Comparison of ENCODE assay signal across 8 cellular contexts in genomic region chr7:116180302-116180701, GRCh38. TPM values are rescaled to one million over a fixed set of nuclear protein-coding genes. Genes with fewer than 3 reads are reported as not detected.
DNase-seq lines count a peak whose midpoint lies in the region; ATAC-seq and TF ChIP-seq lines count a peak whose summit lies in the region.

No MANE protein-coding gene starts in this region.

- H3K27me3 ChIP-seq in SK-N-SH (ENCODE audit: insufficient read depth) = no peaks in the 10 kb centered on the region

- no peak for DNase-seq in activated naive CD8-positive, alpha-beta T cell treated with anti-CD3 and anti-CD28 coated beads, Interleukin-2, amount 10 ng/mL, durations not matched to agents 7 days and 5 days
- no peak for DNase-seq in activated naive CD8-positive, alpha-beta T cell treated with anti-CD3 and anti-CD28 coated beads for 36 hours
- DNase-seq in HT1080 (ENCODE audit: low read depth) (peak; percentile 44), SK-N-SH (peak; percentile 71), epithelial cell of proximal tubule (ENCODE audit: low read depth) (no peak), nephron progenitor cell (peak; percentile 12), cortex of kidney (lab: John Stamatoyannopoulos, UW) (no peak)

- CTCF ChIA-PET in SK-N-SH (lab: Yijun Ruan, JAX) = interaction anchor here (0.5 to 7.3 kb wide), 50 partner anchors 8 to 826 kb away, joined by 3 to 428 read pairs (median 4); partner anchors contain the start of gene TES

- H3K36me3 Mint-ChIP-seq in activated naive CD8-positive, alpha-beta T cell treated with anti-CD3 and anti-CD28 coated beads, Interleukin-2, amount 10 ng/mL, durations not matched to agents 7 days and 5 days = peaks cover 2% of the 10 kb centered on the region
- H3K36me3 Mint-ChIP-seq in activated naive CD8-positive, alpha-beta T cell treated with anti-CD3 and anti-CD28 coated beads for 36 hours = no peaks in the 10 kb centered on the region
- H3K36me3 Mint-ChIP-seq in nephron progenitor cell (ENCODE audit: low read depth) = peaks cover 15% of the 10 kb centered on the region

- H3K27me3 Mint-ChIP-seq in activated naive CD8-positive, alpha-beta T cell treated with anti-CD3 and anti-CD28 coated beads, Interleukin-2, amount 10 ng/mL, durations not matched to agents 7 days and 5 days = peaks cover 3% of the 10 kb centered on the region
- no peaks in the 10 kb centered on the region for H3K27me3 Mint-ChIP-seq in activated naive CD8-positive, alpha-beta T cell treated with anti-CD3 and anti-CD28 coated beads for 36 hours
- no peaks in the 10 kb centered on the region for H3K27me3 Mint-ChIP-seq in nephron progenitor cell (ENCODE audit: low read depth, poor library complexity)

- H3K9me2 ChIP-seq in SK-N-SH = no peaks in the 10 kb centered on the region

- H3K27ac Mint-ChIP-seq in activated naive CD8-positive, alpha-beta T cell treated with anti-CD3 and anti-CD28 coated beads, Interleukin-2, amount 10 ng/mL, durations not matched to agents 7 days and 5 days = no peak overlapping the region
- no peak overlapping the region for H3K27ac Mint-ChIP-seq in activated naive CD8-positive, alpha-beta T cell treated with anti-CD3 and anti-CD28 coated beads for 36 hours
- no peak overlapping the region for H3K27ac Mint-ChIP-seq in nephron progenitor cell

- peaks cover 2% of the 10 kb centered on the region for H3K9me3 Mint-ChIP-seq in activated naive CD8-positive, alpha-beta T cell treated with anti-CD3 and anti-CD28 coated beads, Interleukin-2, amount 10 ng/mL, durations not matched to agents 7 days and 5 days
- H3K9me3 Mint-ChIP-seq in activated naive CD8-positive, alpha-beta T cell treated with anti-CD3 and anti-CD28 coated beads for 36 hours = peaks cover 4% of the 10 kb centered on the region
- H3K9me3 Mint-ChIP-seq in nephron progenitor cell = peaks cover 37% of the 10 kb centered on the region

- ATAC-seq in activated naive CD8-positive, alpha-beta T cell treated with anti-CD3 and anti-CD28 coated beads, Interleukin-2, amount 10 ng/mL, durations not matched to agents 7 days and 5 days (ENCODE audit: low read depth) = peak; percentile 52
- ATAC-seq in GM21447 (IDR thresholded peaks at IDR 0.05; ENCODE audit: unreplicated experiment) = peak; percentile 85

- H3K79me2 ChIP-seq in SK-N-SH (ENCODE audit: insufficient read depth) = no peaks in the 10 kb centered on the region

- 0 out of 2 replicates have a peak, but pooled peaks cover 10% of the 10 kb centered on the region for H3K9me3 ChIP-seq in SK-N-SH

- TF ChIP-seq EP300 in SK-N-SH (IDR thresholded peaks at IDR 0.05; ENCODE audit: borderline replicate concordance in 1 of 2, low read depth in 1 of 2, low read length in 1 of 2) = no peak

- TF ChIP-seq CTCF in SK-N-SH (IDR thresholded peaks at IDR 0.05) (peak; percentile 95), epithelial cell of proximal tubule (conservative IDR thresholded peaks at IDR 0.05; ENCODE audit: low read depth, low read length) (peak; percentile 83), nephron progenitor cell (IDR thresholded peaks at IDR 0.05) (peak; percentile 67)

- H4K20me1 ChIP-seq in SK-N-SH (ENCODE audit: insufficient read depth) = no peaks in the 10 kb centered on the region

- WGBS in SK-N-SH (ENCODE audit: low lambda C conversion rate) = 26% methylated on average over 2 of the region's 2 CpGs

- H3K27ac ChIP-seq in SK-N-SH (ENCODE audit: low read depth in 2 of 2, low read length in 1 of 2) = no peak overlapping the region

- peaks cover 2% of the 10 kb centered on the region for H3K4me1 Mint-ChIP-seq in activated naive CD8-positive, alpha-beta T cell treated with anti-CD3 and anti-CD28 coated beads, Interleukin-2, amount 10 ng/mL, durations not matched to agents 7 days and 5 days
- H3K4me1 Mint-ChIP-seq in activated naive CD8-positive, alpha-beta T cell treated with anti-CD3 and anti-CD28 coated beads for 36 hours = no peaks in the 10 kb centered on the region
- H3K4me1 Mint-ChIP-seq in nephron progenitor cell = no peaks in the 10 kb centered on the region

- no peaks in the 10 kb centered on the region for H3K36me3 ChIP-seq in SK-N-SH (replicated peaks in 1 of 2; ENCODE audit: control insufficient read depth in 1 of 2, insufficient read depth in 2 of 2, low read length in 1 of 2)

- no peak overlapping the region for H3K4me2 ChIP-seq in SK-N-SH

- peak; percentile 95 for TF ChIP-seq RAD21 in SK-N-SH (IDR thresholded peaks at IDR 0.05; ENCODE audit: low read length)

- H2AFZ ChIP-seq in SK-N-SH (ENCODE audit: low read depth) = no peak overlapping the region

- H3F3A ChIP-seq in SK-N-SH (replicated peaks; ENCODE audit: insufficient read depth) = no peaks in the 10 kb centered on the region

- H3K4me3 Mint-ChIP-seq in activated naive CD8-positive, alpha-beta T cell treated with anti-CD3 and anti-CD28 coated beads, Interleukin-2, amount 10 ng/mL, durations not matched to agents 7 days and 5 days = no peak overlapping the region
- H3K4me3 Mint-ChIP-seq in activated naive CD8-positive, alpha-beta T cell treated with anti-CD3 and anti-CD28 coated beads for 36 hours = no peak overlapping the region
- no peak overlapping the region for H3K4me3 Mint-ChIP-seq in nephron progenitor cell

- no peak overlapping the region for H3K9ac ChIP-seq in SK-N-SH

- peaks cover 0 to 6% of the 10 kb centered on the region in 2 experiments; a peak in 1 of 4 replicates for H3K4me1 ChIP-seq in SK-N-SH (ENCODE audit: control insufficient read depth in 1 of 2, insufficient read depth in 2 of 2, low read depth in 1 of 2, low read length in 1 of 2)

- H3K4me3 ChIP-seq in SK-N-SH (ENCODE audit: low read depth in 2 of 2, low read length in 1 of 2) (no peak overlapping the region), epithelial cell of proximal tubule (ENCODE audit: low read depth, low read length) (no peak overlapping the region)

- POLR2A ChIA-PET in activated naive CD8-positive, alpha-beta T cell treated with anti-CD3 and anti-CD28 coated beads, Interleukin-2, amount 10 ng/mL, durations not matched to agents 7 days and 5 days (lab: Charles Lee) = interaction anchor here (1.1 to 1.5 kb wide), 2 partner anchors 30 to 33 kb away, joined by 3 to 5 read pairs; partner anchors contain the start of gene TES
- POLR2A ChIA-PET in SK-N-SH (lab: Yijun Ruan, JAX) = interaction anchor here (0.9 kb wide), 1 partner anchor 30 kb away, joined by 3 read pairs; the partner anchor contains the start of gene TES

TF ChIP-seq in SK-N-SH, 30 proteins besides CTCF, POLR2A, EP300 and RAD21:
- TF ChIP-seq RCOR1 (IDR thresholded peaks at IDR 0.05; ENCODE audit: low read length) (peak; percentile 39; the same call in 1 of the 2 replicates), SMC3 (IDR thresholded peaks at IDR 0.05; ENCODE audit: low read depth, low read length) (peak; percentile 98), RFX5 (IDR thresholded peaks at IDR 0.05; ENCODE audit: low read length) (0 out of 2 replicates have a peak, but pooled peaks have one; percentile 14), FOXJ3 (CRISPR knock-in tag; IDR thresholded peaks at IDR 0.05) (no peak), NFIC (IDR thresholded peaks at IDR 0.05; ENCODE audit: borderline replicate concordance) (no peak)

RNA-seq across cellular contexts. Expression of gene TES, which starts 30.0 kb away (rescaled TPM):
- 100 to 1,000 TPM; 119 to 121 TPM for total RNA-seq in activated naive CD8-positive, alpha-beta T cell treated with anti-CD3 and anti-CD28 coated beads, Interleukin-2, amount 10 ng/mL, durations not matched to agents 7 days and 5 days
- total RNA-seq in activated naive CD8-positive, alpha-beta T cell treated with anti-CD3 and anti-CD28 coated beads for 36 hours = 10 to 100 TPM; 75.0 to 78.4 TPM
- 48.8 and 54.8 TPM in 2 replicates for total RNA-seq in HT1080 (2014; rRNA removed; shearing (Covaris generic))
- 38.5 and 46.2 TPM in 2 replicates for polyA plus RNA-seq in HT1080 (2015; cell fraction: cytosol; rRNA removed)
- polyA plus RNA-seq in HT1080 (2015; cell fraction: nucleus; rRNA removed) = 178 and 196 TPM in 2 replicates
- polyA plus RNA-seq in SK-N-SH (2012; rRNA removed) = 9.5 and 15.6 TPM in 2 replicates
- polyA plus RNA-seq in SK-N-SH (2012; cell fraction: cytosol; rRNA removed) = 12.5 and 13.4 TPM in 2 replicates
- 16.9 and 22.4 TPM in 2 replicates for polyA plus RNA-seq in SK-N-SH (2012; cell fraction: nucleus; rRNA removed)
- 153 and 174 TPM in 2 replicates for total RNA-seq in epithelial cell of proximal tubule

Comparison
In these comparisons a context has a peak if more than half of its experiments do, and no peak if none do; other contexts are left out.
1. DNase-seq: peak in HT1080 (single experiment), SK-N-SH (single experiment) and nephron progenitor cell (single experiment); none in activated naive CD8-positive, alpha-beta T cell treated with anti-CD3 and anti-CD28 coated beads, Interleukin-2, amount 10 ng/mL, durations not matched to agents 7 days and 5 days (single experiment), activated naive CD8-positive, alpha-beta T cell treated with anti-CD3 and anti-CD28 coated beads for 36 hours (single experiment), epithelial cell of proximal tubule (single experiment) and cortex of kidney (single experiment).
2. Peak in every context shown above with its lines, with median percentiles within 50 percentile points of each other: CTCF ChIP-seq.